ENCODE assay signal across 9 cellular contexts in the genomic region with DNA sequence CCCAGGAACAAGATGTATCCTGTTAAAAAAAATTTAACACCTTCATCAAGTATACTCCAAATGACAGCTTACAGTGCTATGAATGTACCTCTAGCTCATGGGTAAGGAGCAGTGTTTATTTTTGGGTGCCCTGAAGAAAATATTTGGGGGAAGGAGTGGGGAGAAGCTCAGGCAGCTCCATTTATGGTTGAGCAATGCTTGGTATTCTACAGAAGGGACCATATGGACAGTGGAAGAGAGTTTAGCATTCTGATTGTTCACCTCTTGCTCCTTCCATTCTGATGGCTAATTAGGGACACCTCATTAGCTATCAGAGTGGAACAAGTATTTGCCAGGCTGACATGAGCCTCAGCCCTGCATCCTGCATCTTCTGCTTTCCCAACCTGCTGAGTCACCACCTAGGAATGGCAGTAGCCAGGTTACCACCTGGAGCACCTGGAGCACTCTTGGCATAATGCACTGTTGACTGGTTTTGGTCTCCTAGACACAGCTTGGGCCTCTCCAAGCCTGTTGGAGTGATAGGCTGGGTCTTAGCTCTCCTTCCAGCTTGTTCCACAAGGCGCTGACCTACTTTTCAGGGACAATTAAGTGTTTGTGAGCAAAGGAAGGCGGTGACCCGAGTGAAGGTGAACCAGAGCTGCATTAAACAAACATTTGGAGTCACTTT.
A peak's percentile ranks its signal among the peaks of the same experiment; 100 is the strongest.
DNase-seq lines count a peak whose midpoint lies in the region; ATAC-seq and TF ChIP-seq lines count a peak whose summit lies in the region.
"Had no signal": no experiment of that assay in that cellular context is flagged by ENCODE, and none has a peak within 500 bp of the region (broad histone marks: within the 10 kb centered on the region; RNA-seq: fewer than 3 reads in every experiment).

No MANE protein-coding gene starts in this region.

- peak overlapping the region; percentile 51; the same call in 1 of the 2 replicates for H3K9ac ChIP-seq in iPS-20b (ENCODE audit: low read depth, low read length)

- H3K27ac ChIP-seq in HEK293 (ENCODE audit: extremely low read depth, low read depth, low read length) (no peak overlapping the region), iPS-20b (ENCODE audit: low read length) (peak overlapping the region; percentile 84), skin epidermis (peak overlapping the region in 15 of 21 experiments; percentile 1 to 77 (median 59))
- H3K27ac ChIP-seq in CD4-positive, alpha-beta T cell (ENCODE audit: low read depth, low read length), result no peak overlapping the region

- H3K4me3 ChIP-seq in HEK293 (ENCODE audit: low read depth, low read length) (no peak overlapping the region), iPS-20b (ENCODE audit: low read length) (peak overlapping the region; percentile 37; the same call in 1 of the 2 replicates), skin epidermis (no peak overlapping the region)

- H3K36me3 Mint-ChIP-seq in CD4-positive, alpha-beta T cell (ENCODE audit: low read depth), result no peaks in the 10 kb centered on the region

- POLR2A ChIA-PET in HEK293 (lab: Yijun Ruan, JAX), result interaction anchor here (0.6 kb wide), 1 partner anchor 34 kb away, joined by 5 read pairs; no protein-coding TSS in a partner anchor
- POLR2A ChIA-PET in CD4-positive, alpha-beta T cell (lab: Charles Lee), result no interaction called here

- no peak overlapping the region for H3K4me3 Mint-ChIP-seq in CD4-positive, alpha-beta T cell

- H3K9me3 Mint-ChIP-seq in CD4-positive, alpha-beta T cell, result no peaks in the 10 kb centered on the region

- H3K27ac Mint-ChIP-seq in CD4-positive, alpha-beta T cell, result no peak overlapping the region

- H3K4me1 ChIP-seq in HEK293 (ENCODE audit: control insufficient read depth, insufficient read depth, low read length), result peaks cover 5% of the 10 kb centered on the region; the same call in 1 of the 2 replicates
- peaks cover 26% of the 10 kb centered on the region for H3K4me1 ChIP-seq in iPS-20b (ENCODE audit: insufficient read depth, low read length)

- H3K36me3 ChIP-seq in HEK293 (ENCODE audit: control insufficient read depth in 2 of 2, insufficient read depth in 1 of 2, low read length in 2 of 2) (no peaks in the 10 kb centered on the region), iPS-20b (ENCODE audit: insufficient read depth, low read depth, low read length) (no peaks in the 10 kb centered on the region)

- CTCF ChIA-PET in HEK293 (lab: Yijun Ruan, JAX), result interaction anchor here (0.6 to 2.2 kb wide), 10 partner anchors 11 to 1204 kb away, joined by 3 to 13 read pairs (median 4); no protein-coding TSS in a partner anchor
- CTCF ChIA-PET in CD4-positive, alpha-beta T cell (lab: Charles Lee), result interaction anchor here (1.3 kb wide), 1 partner anchor 41 kb away, joined by 3 read pairs; no protein-coding TSS in a partner anchor

- H3K4me1 Mint-ChIP-seq in CD4-positive, alpha-beta T cell (ENCODE audit: low read depth), result no peaks in the 10 kb centered on the region

- no peak for DNase-seq in AML-193 (lab: John Stamatoyannopoulos, UW)
- DNase-seq in CD4-positive, alpha-beta T cell, result no peak
- no peak for DNase-seq in NK-92 treated with Interleukin-12 subunit alpha and Interleukin-12 subunit beta, amount 100 ng/mL, for 24 hours (lab: John Stamatoyannopoulos, UW)
- DNase-seq: activated gamma-delta T cell had no signal

- H3K9me3 ChIP-seq in HEK293 (ENCODE audit: control insufficient read depth, insufficient read depth, low read depth, low read length), result no peaks in the 10 kb centered on the region
- H3K9me3 ChIP-seq in iPS-20b (ENCODE audit: insufficient read depth, low read depth, low read length), result no peaks in the 10 kb centered on the region
- H3K9me3 ChIP-seq in CD4-positive, alpha-beta T cell (ENCODE audit: control insufficient read depth, low read length), result no peaks in the 10 kb centered on the region

- ATAC-seq in SK-N-SH treated with all-trans-retinoic acid at 6 μM for 48 hours (peak; percentile 25), GM18873 (IDR thresholded peaks at IDR 0.05; ENCODE audit: low FRiP score, unreplicated experiment) (no peak)
- no peak for ATAC-seq in CD4-positive, alpha-beta T cell (ENCODE audit: poor library complexity)

- intact Hi-C loops in CD4-positive, alpha-beta T cell (cut with DNase I, micrococcal nuclease), result no loop called here

- peaks cover 2% of the 10 kb centered on the region for H3K27me3 Mint-ChIP-seq in CD4-positive, alpha-beta T cell

- no peaks in the 10 kb centered on the region for H3K27me3 ChIP-seq in iPS-20b (ENCODE audit: insufficient read depth, low read length)
- no peaks in the 10 kb centered on the region for H3K27me3 ChIP-seq in CD4-positive, alpha-beta T cell (ENCODE audit: control insufficient read depth, insufficient read depth, low read length)

- no peak for TF ChIP-seq CTCF in HEK293 (tag by site-specific recombination; IDR thresholded peaks at IDR 0.05)
- no peak for TF ChIP-seq CTCF in CD4-positive, alpha-beta T cell (IDR thresholded peaks at IDR 0.05)

TF ChIP-seq in HEK293, 187 proteins besides CTCF, POLR2A, EP300 and RAD21:
- TF ChIP-seq PRDM1 (tag by site-specific recombination; IDR thresholded peaks at IDR 0.05) (peak; percentile 38; the same call in 1 of the 2 replicates), SP3 (tag by site-specific recombination; IDR thresholded peaks at IDR 0.05) (no peak), ZNF366 (tag by site-specific recombination; conservative IDR thresholded peaks at IDR 0.05) (0 out of 2 replicates have a peak, but pooled peaks have one; percentile 27), ZNF394 (tag by site-specific recombination; IDR thresholded peaks at IDR 0.05; ENCODE audit: borderline replicate concordance) (0 out of 2 replicates have a peak, but pooled peaks have one; percentile 19)
- TF ChIP-seq, protein P1, sequence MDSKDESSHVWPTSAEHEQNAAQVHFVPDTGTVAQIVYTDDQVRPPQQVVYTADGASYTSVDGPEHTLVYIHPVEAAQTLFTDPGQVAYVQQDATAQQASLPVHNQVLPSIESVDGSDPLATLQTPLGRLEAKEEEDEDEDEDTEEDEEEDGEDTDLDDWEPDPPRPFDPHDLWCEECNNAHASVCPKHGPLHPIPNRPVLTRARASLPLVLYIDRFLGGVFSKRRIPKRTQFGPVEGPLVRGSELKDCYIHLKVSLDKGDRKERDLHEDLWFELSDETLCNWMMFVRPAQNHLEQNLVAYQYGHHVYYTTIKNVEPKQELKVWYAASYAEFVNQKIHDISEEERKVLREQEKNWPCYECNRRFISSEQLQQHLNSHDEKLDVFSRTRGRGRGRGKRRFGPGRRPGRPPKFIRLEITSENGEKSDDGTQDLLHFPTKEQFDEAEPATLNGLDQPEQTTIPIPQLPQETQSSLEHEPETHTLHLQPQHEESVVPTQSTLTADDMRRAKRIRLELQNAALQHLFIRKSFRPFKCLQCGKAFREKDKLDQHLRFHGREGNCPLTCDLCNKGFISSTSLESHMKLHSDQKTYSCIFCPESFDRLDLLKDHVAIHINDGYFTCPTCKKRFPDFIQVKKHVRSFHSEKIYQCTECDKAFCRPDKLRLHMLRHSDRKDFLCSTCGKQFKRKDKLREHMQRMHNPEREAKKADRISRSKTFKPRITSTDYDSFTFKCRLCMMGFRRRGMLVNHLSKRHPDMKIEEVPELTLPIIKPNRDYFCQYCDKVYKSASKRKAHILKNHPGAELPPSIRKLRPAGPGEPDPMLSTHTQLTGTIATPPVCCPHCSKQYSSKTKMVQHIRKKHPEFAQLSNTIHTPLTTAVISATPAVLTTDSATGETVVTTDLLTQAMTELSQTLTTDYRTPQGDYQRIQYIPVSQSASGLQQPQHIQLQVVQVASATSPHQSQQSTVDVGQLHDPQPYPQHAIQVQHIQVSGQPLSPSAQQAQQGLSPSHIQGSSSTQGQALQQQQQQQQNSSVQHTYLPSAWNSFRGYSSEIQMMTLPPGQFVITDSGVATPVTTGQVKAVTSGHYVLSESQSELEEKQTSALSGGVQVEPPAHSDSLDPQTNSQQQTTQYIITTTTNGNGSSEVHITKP (tag by site-specific recombination; IDR thresholded peaks at IDR 0.05), result 0 out of 2 replicates have a peak, but pooled peaks have one; percentile 17

TF ChIP-seq in SK-N-SH treated with all-trans-retinoic acid at 6 μM for 48 hours, 23 proteins besides CTCF, POLR2A, EP300 and RAD21 (continues in another document):
- TF ChIP-seq PPARA (CRISPR knock-in tag; IDR thresholded peaks at IDR 0.05; ENCODE audit: borderline replicate concordance) (no peak), ISL1 (CRISPR knock-in tag; IDR thresholded peaks at IDR 0.05) (no peak)
- TF ChIP-seq, protein P2, sequence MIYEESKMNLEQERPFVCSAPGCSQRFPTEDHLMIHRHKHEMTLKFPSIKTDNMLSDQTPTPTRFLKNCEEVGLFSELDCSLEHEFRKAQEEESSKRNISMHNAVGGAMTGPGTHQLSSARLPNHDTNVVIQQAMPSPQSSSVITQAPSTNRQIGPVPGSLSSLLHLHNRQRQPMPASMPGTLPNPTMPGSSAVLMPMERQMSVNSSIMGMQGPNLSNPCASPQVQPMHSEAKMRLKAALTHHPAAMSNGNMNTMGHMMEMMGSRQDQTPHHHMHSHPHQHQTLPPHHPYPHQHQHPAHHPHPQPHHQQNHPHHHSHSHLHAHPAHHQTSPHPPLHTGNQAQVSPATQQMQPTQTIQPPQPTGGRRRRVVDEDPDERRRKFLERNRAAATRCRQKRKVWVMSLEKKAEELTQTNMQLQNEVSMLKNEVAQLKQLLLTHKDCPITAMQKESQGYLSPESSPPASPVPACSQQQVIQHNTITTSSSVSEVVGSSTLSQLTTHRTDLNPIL (CRISPR knock-in tag; IDR thresholded peaks at IDR 0.05; ENCODE audit: low read depth), result no peak
- TF ChIP-seq, protein P3, sequence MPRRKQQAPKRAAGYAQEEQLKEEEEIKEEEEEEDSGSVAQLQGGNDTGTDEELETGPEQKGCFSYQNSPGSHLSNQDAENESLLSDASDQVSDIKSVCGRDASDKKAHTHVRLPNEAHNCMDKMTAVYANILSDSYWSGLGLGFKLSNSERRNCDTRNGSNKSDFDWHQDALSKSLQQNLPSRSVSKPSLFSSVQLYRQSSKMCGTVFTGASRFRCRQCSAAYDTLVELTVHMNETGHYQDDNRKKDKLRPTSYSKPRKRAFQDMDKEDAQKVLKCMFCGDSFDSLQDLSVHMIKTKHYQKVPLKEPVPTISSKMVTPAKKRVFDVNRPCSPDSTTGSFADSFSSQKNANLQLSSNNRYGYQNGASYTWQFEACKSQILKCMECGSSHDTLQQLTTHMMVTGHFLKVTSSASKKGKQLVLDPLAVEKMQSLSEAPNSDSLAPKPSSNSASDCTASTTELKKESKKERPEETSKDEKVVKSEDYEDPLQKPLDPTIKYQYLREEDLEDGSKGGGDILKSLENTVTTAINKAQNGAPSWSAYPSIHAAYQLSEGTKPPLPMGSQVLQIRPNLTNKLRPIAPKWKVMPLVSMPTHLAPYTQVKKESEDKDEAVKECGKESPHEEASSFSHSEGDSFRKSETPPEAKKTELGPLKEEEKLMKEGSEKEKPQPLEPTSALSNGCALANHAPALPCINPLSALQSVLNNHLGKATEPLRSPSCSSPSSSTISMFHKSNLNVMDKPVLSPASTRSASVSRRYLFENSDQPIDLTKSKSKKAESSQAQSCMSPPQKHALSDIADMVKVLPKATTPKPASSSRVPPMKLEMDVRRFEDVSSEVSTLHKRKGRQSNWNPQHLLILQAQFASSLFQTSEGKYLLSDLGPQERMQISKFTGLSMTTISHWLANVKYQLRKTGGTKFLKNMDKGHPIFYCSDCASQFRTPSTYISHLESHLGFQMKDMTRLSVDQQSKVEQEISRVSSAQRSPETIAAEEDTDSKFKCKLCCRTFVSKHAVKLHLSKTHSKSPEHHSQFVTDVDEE (CRISPR knock-in tag; IDR thresholded peaks at IDR 0.05), result no peak

Comparison
In these comparisons a context has a peak if more than half of its experiments do, and no peak if none do; other contexts are left out.
1. H3K27ac ChIP-seq: peak in iPS-20b (single experiment) and skin epidermis (15 of 21); none in HEK293 (single experiment) and CD4-positive, alpha-beta T cell (single experiment).